8 cellular contexts compared by ENCODE assay signal in genomic region chr1:39080884-39081265, GRCh38. TPM values are rescaled to one million over a fixed set of nuclear protein-coding genes. Genes with fewer than 3 reads are reported as not detected.
DNase-seq lines count a peak whose midpoint lies in the region; ATAC-seq and TF ChIP-seq lines count a peak whose summit lies in the region.

No MANE protein-coding gene starts in this region.

- TF ChIP-seq CTCF in lung (IDR thresholded peaks at IDR 0.05; ENCODE audit: control extremely low read depth, extremely low read depth) (no peak), transverse colon (IDR thresholded peaks at IDR 0.05) (no peak)

- no peaks in the 10 kb centered on the region for H3K9me3 Mint-ChIP-seq in activated T-cell treated with anti-CD3 and anti-CD28 coated beads, Interleukin-2, amount 50 U/mL, for 24 hours

- H3K27ac ChIP-seq in lung (ENCODE audit: low read depth in 1 of 2, low read length in 1 of 2) (no peak overlapping the region), transverse colon (no peak overlapping the region)

- H3K4me1 ChIP-seq in lung (ENCODE audit: control insufficient read depth in 2 of 2, insufficient read depth in 2 of 2, low read length in 2 of 2) (peaks cover 0 to 3% of the 10 kb centered on the region in 2 donors), transverse colon (peaks cover 0 to 17% (median 13%) of the 10 kb centered on the region in 4 donors)

- peaks cover 8% of the 10 kb centered on the region for H3K4me1 Mint-ChIP-seq in activated T-cell treated with anti-CD3 and anti-CD28 coated beads, Interleukin-2, amount 50 U/mL, for 24 hours (ENCODE audit: low read depth)

- TF ChIP-seq EP300 in transverse colon (IDR thresholded peaks at IDR 0.05; ENCODE audit: low read depth), result no peak

- H3K4me3 ChIP-seq in lung (peak overlapping the region; percentile 19), transverse colon (peak overlapping the region in 3 of 4 donors; percentile 45 to 65 (median 50))

- in situ Hi-C loops in transverse colon (cut with MboI; ENCODE audit: low pct_ligation_motif_present in 1 of 4, low pct_unique_long_range_greater_than_20kb in 1 of 4, low sequenced_read_pairs in 3 of 4), result loop anchor here in 3 of 4 donors (10.0 to 25.0 kb wide), 2 partner anchors 206 to 456 kb away; partner anchors contain the start of gene MYCBP (in 1 of the 3)

- intact Hi-C loops in transverse colon (cut with DNase I; ENCODE audit: low total_unique reads), result no loop called here

- 6 to 9% methylated on average over 15 to 30 of the region's 30 CpGs for WGBS in lung, 2 donors
- 11 to 46% methylated on average over 6 to 12 of the region's 30 CpGs for WGBS in transverse colon (ENCODE audit: low coverage in 1 of 2), 2 donors

- no peak overlapping the region for H3K27ac Mint-ChIP-seq in activated T-cell treated with anti-CD3 and anti-CD28 coated beads, Interleukin-2, amount 50 U/mL, for 24 hours

- peaks cover 41% of the 10 kb centered on the region for H3K27me3 Mint-ChIP-seq in activated T-cell treated with anti-CD3 and anti-CD28 coated beads, Interleukin-2, amount 50 U/mL, for 24 hours

- peak overlapping the region; percentile 66 for H3K4me3 Mint-ChIP-seq in activated T-cell treated with anti-CD3 and anti-CD28 coated beads, Interleukin-2, amount 50 U/mL, for 24 hours

- TF ChIP-seq POLR2A in transverse colon (IDR thresholded peaks at IDR 0.05), result no peak

- no peaks in the 10 kb centered on the region for H3K27me3 ChIP-seq in lung (ENCODE audit: control insufficient read depth, insufficient read depth)
- H3K27me3 ChIP-seq in transverse colon, result peaks cover 53% of the 10 kb centered on the region

- H3K36me3 ChIP-seq in lung (ENCODE audit: control insufficient read depth in 2 of 2, insufficient read depth in 2 of 2, low read length in 2 of 2) (no peaks in the 10 kb centered on the region), transverse colon (no peaks in the 10 kb centered on the region)

- no peak for DNase-seq in activated T-cell treated with anti-CD3 and anti-CD28 coated beads, Interleukin-2, amount 50 U/mL, for 24 hours
- DNase-seq in activated T-cell treated with anti-CD3 and anti-CD28 coated beads, Interleukin-2, amount 50 U/mL, for 1 hour, result no peak
- DNase-seq in cerebellum (ENCODE audit: low spot score) (peak; percentile 30), lung (ENCODE audit: low spot score) (no peak), transverse colon (no peak), RKO (ENCODE audit: low spot score) (no peak)

- ATAC-seq in lung (ENCODE audit: insufficient read depth, low FRiP score), result no peak
- ATAC-seq in HG03378 (IDR thresholded peaks at IDR 0.05; ENCODE audit: unreplicated experiment), result no peak
- no peak for ATAC-seq in activated CD4-positive, CD25-positive, alpha-beta regulatory T cell treated with anti-CD3 and anti-CD28 coated beads, Interleukin-2, amount 50 U/mL, for 24 hours

- H3K36me3 Mint-ChIP-seq in activated T-cell treated with anti-CD3 and anti-CD28 coated beads, Interleukin-2, amount 50 U/mL, for 24 hours (ENCODE audit: low read depth), result no peaks in the 10 kb centered on the region

- H3K9me3 ChIP-seq in lung (ENCODE audit: control insufficient read depth in 2 of 2, insufficient read depth in 1 of 2, low read length in 1 of 2), result peaks cover 0 to 2% of the 10 kb centered on the region in 2 donors
- no peaks in the 10 kb centered on the region for H3K9me3 ChIP-seq in transverse colon

RNA-seq across cellular contexts. Expression of gene NDUFS5, which starts 54.7 kb away (rescaled TPM):
- total RNA-seq in cerebellum (178 TPM), lung (100 to 1,000 TPM; 149 to 278 TPM), transverse colon (100 to 1,000 TPM in 3 of 4 donors, 10 to 100 TPM in 1; 99.9 to 418 (median 312) TPM)
- polyA plus RNA-seq in lung, result 1,000 to 10,000 TPM in 1 of 2 donors, 100 to 1,000 TPM in 1; 431 to 1,134 TPM
